In the genomic region with DNA sequence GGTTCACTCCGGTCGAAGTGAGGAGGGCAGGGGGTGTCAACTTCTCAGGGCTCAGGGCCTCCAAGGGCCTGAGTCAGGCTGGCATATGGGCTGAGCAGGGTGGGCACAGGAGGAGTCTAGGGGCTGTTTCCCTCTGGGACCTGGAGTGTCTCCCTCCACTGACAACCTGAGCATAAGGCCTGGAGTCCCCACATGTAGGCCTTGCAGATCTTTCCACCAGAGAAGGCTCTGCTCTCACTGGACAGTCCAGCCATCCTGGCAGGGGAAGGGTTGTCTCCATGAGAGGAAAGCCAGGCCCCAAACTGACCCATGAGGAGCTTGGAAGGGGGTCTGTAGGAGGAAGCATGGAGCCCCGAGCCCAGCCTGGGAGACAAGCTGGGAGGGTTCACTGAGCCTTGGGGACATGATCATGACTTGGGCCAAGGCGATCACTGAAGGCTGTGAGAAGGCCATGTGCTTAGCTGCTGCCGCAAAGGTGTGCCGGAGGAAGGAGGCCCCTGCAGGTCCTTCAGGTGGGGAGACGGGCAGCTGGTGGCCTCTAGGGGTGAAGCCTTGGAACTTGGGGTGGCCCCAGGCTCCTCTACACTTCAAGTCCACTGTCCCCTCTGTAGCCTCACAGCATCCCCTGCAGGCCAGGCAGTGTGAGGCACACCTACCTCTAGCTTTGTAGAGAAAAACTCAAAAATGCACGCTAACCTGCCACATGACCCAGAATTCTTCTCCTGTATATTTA, we compare ENCODE assay signal across 8 cellular contexts. TPM values are rescaled to one million over a fixed set of nuclear protein-coding genes. Genes with fewer than 3 reads are reported as not detected.
DNase-seq lines count a peak whose midpoint lies in the region; ATAC-seq, FAIRE-seq and TF ChIP-seq lines count a peak whose summit lies in the region.

No MANE protein-coding gene starts in this region.

- H3K36me3 ChIP-seq in adrenal gland (replicated peaks in 1 of 2), result no peaks in the 10 kb centered on the region
- no peaks in the 10 kb centered on the region for H3K36me3 ChIP-seq in keratinocyte (ENCODE audit: control insufficient read depth in 2 of 2, extremely low read depth in 1 of 2, insufficient read depth in 2 of 2, low read length in 2 of 2)

- no peak for FAIRE-seq in keratinocyte (lab: Jason Lieb, UNC)

- peak; percentile 96 for TF ChIP-seq CTCF in GM12874 (IDR thresholded peaks at IDR 0.05; ENCODE audit: insufficient read depth, low read depth, low read length)
- peak; percentile 13 to 59 (median 54) for TF ChIP-seq CTCF in adrenal gland (IDR thresholded peaks at IDR 0.05)
- TF ChIP-seq CTCF in keratinocyte (optimal IDR thresholded peaks at IDR 0.05 in 1 of 3, IDR thresholded peaks at IDR 0.05 in 1 of 3, conservative IDR thresholded peaks at IDR 0.05 in 1 of 3; ENCODE audit: extremely low read depth in 1 of 3, insufficient read depth in 2 of 3, low read length in 3 of 3), result peak; percentile 55 to 74 (median 67)

- H2AFZ ChIP-seq in keratinocyte (ENCODE audit: control insufficient read depth, low read length), result no peak overlapping the region

- H3K79me2 ChIP-seq in keratinocyte (ENCODE audit: control insufficient read depth, insufficient read depth, low read length), result no peaks in the 10 kb centered on the region

- DNase-seq in SKM-1 treated with dmso at 0.1 percent for 144 hours (lab: John Stamatoyannopoulos, UW; ENCODE audit: unreplicated experiment) (peak; percentile 57), adrenal gland (peak in 4 of 7 donors; percentile 25 to 59 (median 39)), keratinocyte (ENCODE audit: low read depth, low spot score) (no peak), NCI-H446 treated with DMSO at 0.1 percent for 48 hours (lab: John Stamatoyannopoulos, UW) (no peak)
- peak; percentile 48 to 52 for DNase-seq in stimulated activated CD8-positive, alpha-beta memory T cell treated with anti-CD3 and anti-CD28 coated beads, Interleukin-7, amount 100 ng/mL, for 4 hours (ENCODE audit: low read depth in 2 of 2)

- ATAC-seq in HG03025 (IDR thresholded peaks at IDR 0.05; ENCODE audit: low FRiP score, unreplicated experiment) (peak; percentile 77), GM21528 (IDR thresholded peaks at IDR 0.05; ENCODE audit: low FRiP score, unreplicated experiment) (no peak)

- H3K4me2 ChIP-seq in keratinocyte (ENCODE audit: control insufficient read depth, extremely low read depth, insufficient read depth, low read depth, low read length), result no peak overlapping the region

- H3K27me3 ChIP-seq in adrenal gland (no peaks in the 10 kb centered on the region), keratinocyte (ENCODE audit: control insufficient read depth, extremely low read depth, insufficient read depth, low read length) (no peaks in the 10 kb centered on the region)

- no peaks in the 10 kb centered on the region for H4K20me1 ChIP-seq in keratinocyte (ENCODE audit: control insufficient read depth, extremely low read depth, insufficient read depth, low read length)

- H3K9ac ChIP-seq in keratinocyte (ENCODE audit: control insufficient read depth, extremely low read depth, insufficient read depth, low read length), result no peak overlapping the region

- H3K27ac ChIP-seq in adrenal gland (no peak overlapping the region), keratinocyte (ENCODE audit: control insufficient read depth, insufficient read depth, low read length) (no peak overlapping the region)

- no peaks in the 10 kb centered on the region for H3K9me3 ChIP-seq in adrenal gland (replicated peaks in 1 of 3)
- H3K9me3 ChIP-seq in keratinocyte (ENCODE audit: control insufficient read depth, low read depth, low read length), result no peaks in the 10 kb centered on the region

- peaks cover 0 to 8% of the 10 kb centered on the region in 2 donors for H3K4me1 ChIP-seq in adrenal gland (replicated peaks in 1 of 2)
- no peaks in the 10 kb centered on the region for H3K4me1 ChIP-seq in keratinocyte (ENCODE audit: control insufficient read depth, extremely low read depth, insufficient read depth, low read length)

- dilution Hi-C loops in keratinocyte (cut with MboI; ENCODE audit: extremely low pct_ligation_motif_present, low sequenced_read_pairs), result no loop called here

- TF ChIP-seq POLR2A in adrenal gland (IDR thresholded peaks at IDR 0.05), result no peak

- no peaks in the 10 kb centered on the region for H3K9me1 ChIP-seq in keratinocyte (ENCODE audit: control insufficient read depth, extremely low read depth, insufficient read depth, low read length)

- 82 to 96% (median 92%) methylated on average over 4 to 8 of the region's 8 CpGs for WGBS in adrenal gland, 4 donors

- H3K4me3 ChIP-seq in adrenal gland (no peak overlapping the region), keratinocyte (ENCODE audit: control insufficient read depth in 2 of 3, extremely low read depth in 1 of 3, insufficient read depth in 2 of 3, low read depth in 1 of 3, low read length in 3 of 3) (no peak overlapping the region)

- intact Hi-C loops in adrenal gland (cut with DNase I), result no loop called here

RNA-seq across cellular contexts. Expression of gene CMTM2, which starts 9.9 kb away (rescaled TPM):
- total RNA-seq in adrenal gland, result not detected
- under 1 TPM in 2 of 3 donors, not detected in 1; 0.17 to 0.80 TPM for polyA plus RNA-seq in adrenal gland
- not detected in 3 replicates for polyA plus RNA-seq in keratinocyte
- not detected for polyA plus RNA-seq in keratinocyte (2011; ENCODE audit: low read depth)
- not detected in 2 replicates for polyA plus RNA-seq in keratinocyte (2011; cell fraction: cytosol; rRNA removed)
- not detected in 2 replicates for polyA plus RNA-seq in keratinocyte (2011; cell fraction: nucleus; rRNA removed)
- polyA plus RNA-seq in keratinocyte (2012; ENCODE audit: low replicate concordance), result not detected in 2 replicates
- polyA minus RNA-seq in keratinocyte, result not detected in 3 replicates
- polyA minus RNA-seq in keratinocyte (2011; cell fraction: cytosol; rRNA and poly(A)+ RNA removed), result not detected
- not detected in 2 replicates for polyA minus RNA-seq in keratinocyte (2011; cell fraction: nucleus; rRNA and poly(A)+ RNA removed)

RNA-seq across cellular contexts. Expression of gene CMTM3, which starts 15.4 kb away (rescaled TPM):
- total RNA-seq in adrenal gland, result 10 to 100 TPM; 14.6 to 31.8 (median 24.9) TPM
- 10 to 100 TPM in 2 of 3 donors, 1 to 10 TPM in 1; 6.4 to 30.0 (median 25.2) TPM for polyA plus RNA-seq in adrenal gland
- 13.1 to 24.3 TPM (median 15.7 TPM) in 3 replicates for polyA plus RNA-seq in keratinocyte
- 11.0 TPM for polyA plus RNA-seq in keratinocyte (2011; ENCODE audit: low read depth)
- polyA plus RNA-seq in keratinocyte (2011; cell fraction: cytosol; rRNA removed), result 12.6 and 13.9 TPM in 2 replicates
- 12.9 and 14.0 TPM in 2 replicates for polyA plus RNA-seq in keratinocyte (2011; cell fraction: nucleus; rRNA removed)
- 6.8 and 19.0 TPM in 2 replicates for polyA plus RNA-seq in keratinocyte (2012; ENCODE audit: low replicate concordance)
- 11.3 to 45.6 TPM (median 20.7 TPM) in 3 replicates for polyA minus RNA-seq in keratinocyte
- polyA minus RNA-seq in keratinocyte (2011; cell fraction: cytosol; rRNA and poly(A)+ RNA removed), result 10.7 TPM
- 6.3 and 7.1 TPM in 2 replicates for polyA minus RNA-seq in keratinocyte (2011; cell fraction: nucleus; rRNA and poly(A)+ RNA removed)

RNA-seq across cellular contexts. Expression of gene CMTM1, which starts 22.9 kb away (rescaled TPM):
- total RNA-seq in adrenal gland, result 1 to 10 TPM in 6 of 8 donors, under 1 TPM in 2; 0.36 to 6.9 (median 2.9) TPM
- polyA plus RNA-seq in adrenal gland (1 to 10 TPM in 1 of 3 donors, under 1 TPM in 1, not detected in 1; 0.34 to 1.4 TPM), keratinocyte (0.23 to 0.85 TPM (median 0.24 TPM) in 3 replicates)
- not detected for polyA plus RNA-seq in keratinocyte (2011; ENCODE audit: low read depth)
- polyA plus RNA-seq in keratinocyte (2011; cell fraction: cytosol; rRNA removed), result 0.09 and 0.64 TPM in 2 replicates
- 0.36 and 0.44 TPM in 2 replicates for polyA plus RNA-seq in keratinocyte (2011; cell fraction: nucleus; rRNA removed)
- polyA plus RNA-seq in keratinocyte (2012; ENCODE audit: low replicate concordance), result 0.33 and 0.37 TPM in 2 replicates
- 0.33 TPM in 1 of 3 replicates, not detected in the others for polyA minus RNA-seq in keratinocyte
- 3.1 TPM for polyA minus RNA-seq in keratinocyte (2011; cell fraction: cytosol; rRNA and poly(A)+ RNA removed)
- 0.84 and 0.93 TPM in 2 replicates for polyA minus RNA-seq in keratinocyte (2011; cell fraction: nucleus; rRNA and poly(A)+ RNA removed)

RNA-seq across cellular contexts. Expression of gene CKLF, which starts 36.8 kb away (rescaled TPM):
- total RNA-seq in adrenal gland, result 10 to 100 TPM; 19.6 to 55.9 (median 43.8) TPM
- polyA plus RNA-seq in adrenal gland (10 to 100 TPM; 23.6 to 32.8 (median 26.2) TPM), keratinocyte (34.7 to 40.3 TPM (median 38.0 TPM) in 3 replicates)
- polyA plus RNA-seq in keratinocyte (2011; ENCODE audit: low read depth), result not detected
- 33.9 and 39.4 TPM in 2 replicates for polyA plus RNA-seq in keratinocyte (2011; cell fraction: cytosol; rRNA removed)
- polyA plus RNA-seq in keratinocyte (2011; cell fraction: nucleus; rRNA removed), result 16.9 and 18.1 TPM in 2 replicates
- 11.9 and 38.6 TPM in 2 replicates for polyA plus RNA-seq in keratinocyte (2012; ENCODE audit: low replicate concordance)
- polyA minus RNA-seq in keratinocyte, result 11.2 to 17.1 TPM (median 12.5 TPM) in 3 replicates
- polyA minus RNA-seq in keratinocyte (2011; cell fraction: cytosol; rRNA and poly(A)+ RNA removed), result 33.2 TPM
- 5.6 and 8.8 TPM in 2 replicates for polyA minus RNA-seq in keratinocyte (2011; cell fraction: nucleus; rRNA and poly(A)+ RNA removed)

RNA-seq across cellular contexts. Expression of gene TK2, which starts 39.2 kb away (rescaled TPM):
- total RNA-seq in adrenal gland, result 10 to 100 TPM; 48.3 to 78.9 (median 67.5) TPM
- polyA plus RNA-seq in adrenal gland (10 to 100 TPM; 24.9 to 45.3 (median 29.8) TPM), keratinocyte (19.7 to 26.3 TPM (median 22.4 TPM) in 3 replicates)
- polyA plus RNA-seq in keratinocyte (2011; ENCODE audit: low read depth), result 31.6 TPM
- 23.0 and 24.8 TPM in 2 replicates for polyA plus RNA-seq in keratinocyte (2011; cell fraction: cytosol; rRNA removed)
- polyA plus RNA-seq in keratinocyte (2011; cell fraction: nucleus; rRNA removed), result 29.8 and 36.3 TPM in 2 replicates
- polyA plus RNA-seq in keratinocyte (2012; ENCODE audit: low replicate concordance), result 12.9 and 18.8 TPM in 2 replicates
- 22.8 to 59.0 TPM (median 58.9 TPM) in 3 replicates for polyA minus RNA-seq in keratinocyte
- polyA minus RNA-seq in keratinocyte (2011; cell fraction: cytosol; rRNA and poly(A)+ RNA removed), result 23.4 TPM
- polyA minus RNA-seq in keratinocyte (2011; cell fraction: nucleus; rRNA and poly(A)+ RNA removed), result 12.1 and 17.3 TPM in 2 replicates

Comparison
In these comparisons a context has a peak if more than half of its experiments do, and no peak if none do; other contexts are left out.
1. DNase-seq: peak in SKM-1 treated with dmso at 0.1 percent for 144 hours (single experiment), adrenal gland (4 of 7) and stimulated activated CD8-positive, alpha-beta memory T cell treated with anti-CD3 and anti-CD28 coated beads, Interleukin-7, amount 100 ng/mL, for 4 hours (2 of 2); none in keratinocyte (single experiment) and NCI-H446 treated with DMSO at 0.1 percent for 48 hours (single experiment).
2. Peak in every context shown above with its lines, with median percentiles within 50 percentile points of each other: CTCF ChIP-seq.